Comparison of ENCODE assay signal across 8 cellular contexts in genomic region chr16:50245417-50246298, GRCh38. TPM values are rescaled to one million over a fixed set of nuclear protein-coding genes. Genes with fewer than 3 reads are reported as not detected.
DNase-seq lines count a peak whose midpoint lies in the region; ATAC-seq and TF ChIP-seq lines count a peak whose summit lies in the region.

No MANE protein-coding gene starts in this region.

- H3K9me3 ChIP-seq in SJCRH30 (replicated peaks) (no peaks in the 10 kb centered on the region), gastrocnemius medialis (no peaks in the 10 kb centered on the region)

- DNase-seq in AG08395 (ENCODE audit: low spot score) (peak; percentile 87), SJCRH30 (peak in 1 of 2 experiments; percentile 54), hepatic stellate cell (ENCODE audit: low spot score) (peak; percentile 84), gastrocnemius medialis (peak in 1 of 2 donors; percentile 43)
- DNase-seq in activated naive CD8-positive, alpha-beta T cell treated with anti-CD3 and anti-CD28 coated beads, Interleukin-2, amount 50 U/mL, for 16 hours (ENCODE audit: low read depth, low spot score) = peak; percentile 54

- H3K4me3 ChIP-seq in SJCRH30 = peak overlapping the region; percentile 79
- peak overlapping the region; percentile 52 to 61 (median 59) for H3K4me3 ChIP-seq in gastrocnemius medialis

- H3K27ac ChIP-seq in SJCRH30 (no peak overlapping the region), gastrocnemius medialis (peak overlapping the region in 1 of 4 donors; percentile 7)

- peak in 1 of 5 experiments; percentile 43 for TF ChIP-seq CTCF in gastrocnemius medialis (IDR thresholded peaks at IDR 0.05 in 4 of 5, conservative IDR thresholded peaks at IDR 0.05 in 1 of 5)

- peaks cover 6% of the 10 kb centered on the region; the same call in 1 of the 2 replicates for H3K27me3 ChIP-seq in SJCRH30
- peaks cover 8 to 18% (median 10%) of the 10 kb centered on the region in 3 donors for H3K27me3 ChIP-seq in gastrocnemius medialis

- intact Hi-C loops in gastrocnemius medialis (cut with DNase I; ENCODE audit: low total_unique reads) = loop anchor here (5.0 kb wide), 1 partner anchor 112 kb away; no protein-coding TSS in a partner anchor

- no peak for TF ChIP-seq POLR2A in gastrocnemius medialis (IDR thresholded peaks at IDR 0.05)

- ATAC-seq in GM18868 (IDR thresholded peaks at IDR 0.05; ENCODE audit: unreplicated experiment) = peak; percentile 79
- peak; percentile 63 for ATAC-seq in HG03139 (IDR thresholded peaks at IDR 0.05; ENCODE audit: unreplicated experiment)
- peak; percentile 58 to 60 for ATAC-seq in gastrocnemius medialis
- ATAC-seq in HG03097 (IDR thresholded peaks at IDR 0.05; ENCODE audit: low FRiP score, unreplicated experiment) = no peak

- no peaks in the 10 kb centered on the region for H3K36me3 ChIP-seq in SJCRH30
- no peaks in the 10 kb centered on the region for H3K36me3 ChIP-seq in gastrocnemius medialis

- H3K4me1 ChIP-seq in SJCRH30 (peaks cover 10% of the 10 kb centered on the region; the same call in 1 of the 2 replicates), gastrocnemius medialis (peaks cover 0 to 13% of the 10 kb centered on the region in 2 donors)

- in situ Hi-C loops in gastrocnemius medialis (cut with MboI; ENCODE audit: low sequenced_read_pairs in 4 of 4) = no loop called here

RNA-seq across cellular contexts. Expression of gene ADCY7, which starts 20.7 kb away (rescaled TPM):
- total RNA-seq in SJCRH30 (2014; rRNA removed; shearing (Covaris generic)) = 26.2 and 27.1 TPM in 2 replicates
- total RNA-seq in gastrocnemius medialis = 1 to 10 TPM in 3 of 4 donors, under 1 TPM in 1; 0.90 to 7.3 (median 2.6) TPM
